Comparison of ENCODE assay signal across 21 cellular contexts in genomic region chr16:57477531-57478202, GRCh38. TPM values are rescaled to one million over a fixed set of nuclear protein-coding genes. Genes with fewer than 3 reads are reported as not detected.
A peak's percentile ranks its signal among the peaks of the same experiment; 100 is the strongest.
DNase-seq lines count a peak whose midpoint lies in the region; ATAC-seq, FAIRE-seq and TF ChIP-seq lines count a peak whose summit lies in the region.
"Had no signal": no experiment of that assay in that cellular context is flagged by ENCODE, and none has a peak within 500 bp of the region (broad histone marks: within the 10 kb centered on the region; RNA-seq: fewer than 3 reads in every experiment).

No MANE protein-coding gene starts in this region.

- peaks cover 7 to 38% (median 22%) of the 10 kb centered on the region in 11 experiments; a peak in 19 of 22 replicates for H3K36me3 ChIP-seq in BLaER1 treated with 17β-estradiol and CSF1 and Interleukin-3, amounts not matched to agents 10 nM and 100 nM
- H3K36me3 ChIP-seq in H7 (replicated peaks; ENCODE audit: control insufficient read depth, insufficient read depth, low read length) (peaks cover 2% of the 10 kb centered on the region; the same call in 1 of the 2 replicates), neural cell (ENCODE audit: insufficient read depth, low read length) (no peaks in the 10 kb centered on the region)
- H3K36me3 ChIP-seq: gastrocnemius medialis had no signal

- peaks cover 52 to 85% (median 77%) of the 10 kb centered on the region in 10 experiments for H3K4me1 ChIP-seq in BLaER1 treated with 17β-estradiol and CSF1 and Interleukin-3, amounts not matched to agents 10 nM and 100 nM

- H3F3A ChIP-seq in neural cell (ENCODE audit: insufficient read depth, low read length, poor library complexity, severe bottlenecking): no peaks in the 10 kb centered on the region

- peak overlapping the region; percentile 57 for H3K4me3 Mint-ChIP-seq in endothelial cell (ENCODE audit: unreplicated experiment)
- H3K4me3 Mint-ChIP-seq: activated T-helper 1 cell treated with anti-CD3 and anti-CD28 coated beads, Interleukin-12 subunit alpha, Interleukin-12 subunit beta, Interleukin-2, Interleukin-4 antibody, amounts not matched to agents 30 ng/mL and 10 ng/mL and 1 ng/mL, durations not matched to agents 14 hours and 24 hours and 36 hours had no signal

- peaks cover 41% of the 10 kb centered on the region for H3K79me2 ChIP-seq in neural cell (replicated peaks; ENCODE audit: insufficient read depth, low read length)

- peak overlapping the region in 10 of 11 experiments; percentile 12 to 71 (median 62); a peak in 18 of 22 replicates for H3K9ac ChIP-seq in BLaER1 treated with 17β-estradiol and CSF1 and Interleukin-3, amounts not matched to agents 10 nM and 100 nM
- H3K9ac ChIP-seq in neural cell (ENCODE audit: low read length): peak overlapping the region; percentile 81

- FAIRE-seq in GM12891 (lab: Jason Lieb, UNC): no peak
- FAIRE-seq: endometrium, TTC549 had no signal

- H3K4me2 ChIP-seq in BLaER1 treated with 17β-estradiol and CSF1 and Interleukin-3, amounts not matched to agents 10 nM and 100 nM: peak overlapping the region; percentile 92 to 100 (median 97)
- H3K4me2 ChIP-seq in neural cell (ENCODE audit: low read length): peak overlapping the region; percentile 92

- H3K36me3 Mint-ChIP-seq in endothelial cell (ENCODE audit: low read depth, unreplicated experiment): peaks cover 5% of the 10 kb centered on the region
- H3K36me3 Mint-ChIP-seq: CD4-positive, CD25-positive, alpha-beta regulatory T cell had no signal

- peak overlapping the region in 7 of 10 experiments; percentile 56 to 73 (median 62); a peak in 8 of 20 replicates for H3K4me3 ChIP-seq in BLaER1 treated with 17β-estradiol and CSF1 and Interleukin-3, amounts not matched to agents 10 nM and 100 nM
- H3K4me3 ChIP-seq in H7 (ENCODE audit: insufficient read depth, low read depth, low read length) (no peak overlapping the region), neural cell (ENCODE audit: low read length) (peak overlapping the region; percentile 89)
- H3K4me3 ChIP-seq: gastrocnemius medialis, right lobe of liver had no signal

- H3K9me2 ChIP-seq in neural cell (ENCODE audit: insufficient read depth, low read length): no peaks in the 10 kb centered on the region

- peaks cover 10% of the 10 kb centered on the region for H3K27me3 Mint-ChIP-seq in endothelial cell (ENCODE audit: unreplicated experiment)
- H3K27me3 Mint-ChIP-seq: CD4-positive, CD25-positive, alpha-beta regulatory T cell had no signal

- H3K9me3 ChIP-seq in BLaER1 treated with 17β-estradiol and CSF1 and Interleukin-3, amounts not matched to agents 10 nM and 100 nM (replicated peaks in 1 of 11): no peaks in the 10 kb centered on the region
- H3K9me3 ChIP-seq in neural cell (ENCODE audit: low read length): no peaks in the 10 kb centered on the region
- H3K9me3 ChIP-seq: gastrocnemius medialis, neutrophil, right lobe of liver had no signal

- H3K27ac ChIP-seq in BLaER1 treated with 17β-estradiol and CSF1 and Interleukin-3, amounts not matched to agents 10 nM and 100 nM: peak overlapping the region in 4 of 11 experiments; percentile 50 to 62 (median 60); a peak in 3 of 22 replicates
- peak overlapping the region; percentile 49 for H3K27ac ChIP-seq in neural cell (ENCODE audit: low read length)
- H3K27ac ChIP-seq: gastrocnemius medialis, neutrophil, right lobe of liver had no signal

- DNase-seq in H7 (peak; percentile 62), endothelial cell (ENCODE audit: low spot score) (no peak), HUDEP-2 (lab: John Stamatoyannopoulos, UW; ENCODE audit: unreplicated experiment in 76 of 76) (no peak), GM12891 (ENCODE audit: insufficient read length, low spot score) (no peak)
- no peak for DNase-seq in stimulated activated CD8-positive, alpha-beta memory T cell treated with anti-CD3 and anti-CD28 coated beads, Interleukin-4, amount 100 ng/mL, for 48 hours
- DNase-seq: activated CD4-positive, alpha-beta T cell treated with anti-CD3 and anti-CD28 coated beads, Interleukin-2, amount 50 U/mL, for 48 hours; CD4-positive, CD25-positive, alpha-beta regulatory T cell; gastrocnemius medialis; H9; mammary epithelial cell; NCI-H446 treated with DMSO at 0.1 percent for 48 hours; PC-3; stimulated activated CD4-positive, alpha-beta T cell treated with anti-CD3 and anti-CD28 coated beads, Interleukin-2, amount 100 ng/mL, for 48 hours had no signal

- peaks cover 36% of the 10 kb centered on the region for H3K4me1 Mint-ChIP-seq in endothelial cell (ENCODE audit: unreplicated experiment)

- TF ChIP-seq POLR2A in GM12891 (IDR thresholded peaks at IDR 0.05; ENCODE audit: low read depth, low read length): no peak

- TF ChIP-seq RAD21 in neural cell (conservative IDR thresholded peaks at IDR 0.05): no peak

- no peaks in the 10 kb centered on the region for H3K27me3 ChIP-seq in BLaER1 treated with 17β-estradiol and CSF1 and Interleukin-3, amounts not matched to agents 10 nM and 100 nM
- H3K27me3 ChIP-seq in H7 (ENCODE audit: control insufficient read depth, insufficient read depth, low read length): peaks cover 13% of the 10 kb centered on the region
- H3K27me3 ChIP-seq in neural cell (ENCODE audit: insufficient read depth, low read depth, low read length): no peaks in the 10 kb centered on the region
- H3K27me3 ChIP-seq: right lobe of liver had no signal

- TF ChIP-seq EP300 in neural cell (conservative IDR thresholded peaks at IDR 0.05; ENCODE audit: poor library complexity, severe bottlenecking): no peak

- no peaks in the 10 kb centered on the region for H3K9me3 Mint-ChIP-seq in endothelial cell (ENCODE audit: unreplicated experiment)
- H3K9me3 Mint-ChIP-seq: activated T-helper 1 cell treated with anti-CD3 and anti-CD28 coated beads, Interleukin-12 subunit alpha, Interleukin-12 subunit beta, Interleukin-2, Interleukin-4 antibody, amounts not matched to agents 30 ng/mL and 10 ng/mL and 1 ng/mL, durations not matched to agents 14 hours and 24 hours and 36 hours; CD4-positive, CD25-positive, alpha-beta regulatory T cell; H9 had no signal

- no peak for ATAC-seq in GM18861 (IDR thresholded peaks at IDR 0.05; ENCODE audit: unreplicated experiment)
- ATAC-seq: gastrocnemius medialis, PC-3, right lobe of liver had no signal

- H3K27ac Mint-ChIP-seq in endothelial cell (ENCODE audit: unreplicated experiment): peak overlapping the region; percentile 78
- H3K27ac Mint-ChIP-seq: activated T-helper 1 cell treated with anti-CD3 and anti-CD28 coated beads, Interleukin-12 subunit alpha, Interleukin-12 subunit beta, Interleukin-2, Interleukin-4 antibody, amounts not matched to agents 30 ng/mL and 10 ng/mL and 1 ng/mL, durations not matched to agents 14 hours and 24 hours and 36 hours had no signal

- H4K20me1 ChIP-seq in BLaER1 treated with 17β-estradiol and CSF1 and Interleukin-3, amounts not matched to agents 10 nM and 100 nM: peaks cover 0 to 73% (median 48%) of the 10 kb centered on the region in 11 experiments; a peak in 20 of 22 replicates
- H4K20me1 ChIP-seq in neural cell (ENCODE audit: insufficient read depth): peaks cover 4% of the 10 kb centered on the region

- no peak overlapping the region for H2AFZ ChIP-seq in neural cell (ENCODE audit: low read depth, low read length)

- TF ChIP-seq CTCF in endothelial cell (IDR thresholded peaks at IDR 0.05; ENCODE audit: unreplicated experiment) (no peak), neural cell (IDR thresholded peaks at IDR 0.05; ENCODE audit: poor library complexity, severe bottlenecking) (no peak)

TF ChIP-seq in neural cell, 6 proteins besides CTCF, POLR2A, EP300 and RAD21:
- no peak for TF ChIP-seq EZH2 (IDR thresholded peaks at IDR 0.05; ENCODE audit: borderline replicate concordance, insufficient read depth, low read length, poor library complexity, severe bottlenecking)
- TF ChIP-seq MXI1 (conservative IDR thresholded peaks at IDR 0.05; ENCODE audit: poor library complexity, severe bottlenecking): peak; percentile 74

TF ChIP-seq in GM12891, 5 proteins besides CTCF, POLR2A, EP300 and RAD21:
- no peak for TF ChIP-seq POU2F2 (IDR thresholded peaks at IDR 0.05; ENCODE audit: low read depth, low read length)
- no peak for TF ChIP-seq SPI1 (IDR thresholded peaks at IDR 0.05; ENCODE audit: low read depth, low read length)
- no peak for TF ChIP-seq POLR2AphosphoS5 (IDR thresholded peaks at IDR 0.05; ENCODE audit: low read depth, low read length)

RNA-seq across cellular contexts. Expression of gene DOK4, which starts 8.6 kb away (rescaled TPM):
- total RNA-seq in H7 (2014; rRNA removed; shearing (Covaris generic)): 15.3 and 15.7 TPM in 2 replicates
- total RNA-seq in endothelial cell (ENCODE audit: unreplicated experiment): 69.4 TPM
- 214 and 250 TPM in 2 replicates for polyA plus RNA-seq in neural cell
- polyA minus RNA-seq in neural cell: 101 and 102 TPM in 2 replicates
- polyA plus RNA-seq in GM12891 (2012; ENCODE audit: low read depth, missing spikeins): 7.8 TPM

RNA-seq across cellular contexts. Expression of gene POLR2C, which starts 15.2 kb away (rescaled TPM):
- 178 and 189 TPM in 2 replicates for total RNA-seq in H7 (2014; rRNA removed; shearing (Covaris generic))
- total RNA-seq in endothelial cell (ENCODE audit: unreplicated experiment): 52.1 TPM
- polyA plus RNA-seq in neural cell: 109 and 132 TPM in 2 replicates
- polyA minus RNA-seq in neural cell: 64.0 and 65.8 TPM in 2 replicates
- polyA plus RNA-seq in GM12891 (2012; ENCODE audit: low read depth, missing spikeins): 51.6 TPM

RNA-seq across cellular contexts. Expression of gene COQ9, which starts 30.4 kb away (rescaled TPM):
- 43.3 and 59.6 TPM in 2 replicates for total RNA-seq in H7 (2014; rRNA removed; shearing (Covaris generic))
- total RNA-seq in endothelial cell (ENCODE audit: unreplicated experiment): 23.1 TPM
- polyA plus RNA-seq in neural cell: 78.7 and 95.0 TPM in 2 replicates
- polyA minus RNA-seq in neural cell: 40.5 and 47.7 TPM in 2 replicates
- polyA plus RNA-seq in GM12891 (2012; ENCODE audit: low read depth, missing spikeins): 39.0 TPM

RNA-seq across cellular contexts. Expression of gene CIAPIN1, which starts 30.5 kb away (rescaled TPM):
- total RNA-seq in H7 (2014; rRNA removed; shearing (Covaris generic)): 114 and 134 TPM in 2 replicates
- total RNA-seq in endothelial cell (ENCODE audit: unreplicated experiment): 82.6 TPM
- polyA plus RNA-seq in neural cell: 117 and 131 TPM in 2 replicates
- 74.2 and 82.3 TPM in 2 replicates for polyA minus RNA-seq in neural cell
- polyA plus RNA-seq in GM12891 (2012; ENCODE audit: low read depth, missing spikeins): 31.8 TPM

RNA-seq across cellular contexts. Expression of gene CCDC102A, which starts 58.7 kb away (rescaled TPM):
- 9.3 and 10.4 TPM in 2 replicates for total RNA-seq in H7 (2014; rRNA removed; shearing (Covaris generic))
- total RNA-seq in endothelial cell (ENCODE audit: unreplicated experiment): 14.6 TPM
- 0.20 TPM in 1 of 2 replicates, not detected in the other for polyA plus RNA-seq in neural cell
- 0.35 TPM in 1 of 2 replicates, not detected in the other for polyA minus RNA-seq in neural cell
- polyA plus RNA-seq in GM12891 (2012; ENCODE audit: low read depth, missing spikeins): 7.6 TPM
